11 cellular contexts compared by ENCODE assay signal in genomic region chr11:111634981-111635705, GRCh38. TPM values are rescaled to one million over a fixed set of nuclear protein-coding genes. Genes with fewer than 3 reads are reported as not detected.
DNase-seq lines count a peak whose midpoint lies in the region; ATAC-seq and TF ChIP-seq lines count a peak whose summit lies in the region.
"Had no signal": no experiment of that assay in that cellular context is flagged by ENCODE, and none has a peak within 500 bp of the region (broad histone marks: within the 10 kb centered on the region; RNA-seq: fewer than 3 reads in every experiment).

No MANE protein-coding gene starts in this region.

- in situ Hi-C loops in astrocyte of the spinal cord (cut with HindIII; ENCODE audit: low sequenced_read_pairs): no loop called here

- no peaks in the 10 kb centered on the region for H3K36me3 ChIP-seq in sigmoid colon

- peak overlapping the region; percentile 43 to 73 (median 57) for H3K27ac ChIP-seq in sigmoid colon

- TF ChIP-seq CTCF in astrocyte of the spinal cord (IDR thresholded peaks at IDR 0.05; ENCODE audit: low read depth, low read length) (no peak), foreskin fibroblast (IDR thresholded peaks at IDR 0.05; ENCODE audit: low read depth, low read length) (no peak), sigmoid colon (IDR thresholded peaks at IDR 0.05) (no peak)

- TF ChIP-seq POLR2A in sigmoid colon (IDR thresholded peaks at IDR 0.05): no peak

- intact Hi-C loops in sigmoid colon (cut with DNase I): no loop called here

- TF ChIP-seq EP300 in sigmoid colon (IDR thresholded peaks at IDR 0.05): no peak

- no peak for ATAC-seq in GM21825 (IDR thresholded peaks at IDR 0.05; ENCODE audit: unreplicated experiment)

- WGBS in sigmoid colon, 2 donors: 47 to 55% methylated on average over 5 of the region's 5 CpGs

- no peak overlapping the region for H3K4me3 ChIP-seq in astrocyte of the spinal cord (ENCODE audit: low read depth, low read length)
- H3K4me3 ChIP-seq in foreskin fibroblast (ENCODE audit: low read depth in 1 of 2, low read length in 2 of 2): no peak overlapping the region
- H3K4me3 ChIP-seq in sigmoid colon: no peak overlapping the region

- no peaks in the 10 kb centered on the region for H3K27me3 ChIP-seq in sigmoid colon

- DNase-seq in HCEC 1CT (peak; percentile 45), astrocyte of the spinal cord (ENCODE audit: low read depth, low spot score) (peak; percentile 83), foreskin fibroblast (peak; percentile 42 to 60), sigmoid colon (no peak), retina (no peak), DMS153 treated with DMSO at 0.1 percent for 48 hours (lab: John Stamatoyannopoulos, UW; ENCODE audit: unreplicated experiment) (no peak)
- DNase-seq in activated CD4-positive, alpha-beta T cell treated with anti-CD3 and anti-CD28 coated beads, Interleukin-2, amount 50 U/mL, for 48 hours: no peak
- DNase-seq: activated T-cell treated with anti-CD3 and anti-CD28 coated beads, Interleukin-2, amount 50 U/mL, for 1 hour; NCI-H510A; T-helper 9 cell had no signal

- peaks cover 0 to 37% (median 23%) of the 10 kb centered on the region in 4 donors for H3K4me1 ChIP-seq in sigmoid colon

- no peaks in the 10 kb centered on the region for H3K9me3 ChIP-seq in sigmoid colon

RNA-seq across cellular contexts. Expression of gene SIK2, which starts 32.9 kb away (rescaled TPM):
- 10 to 100 TPM; 10.7 to 14.1 (median 11.8) TPM for total RNA-seq in sigmoid colon
- 1 to 10 TPM; 4.8 to 7.6 (median 5.1) TPM for polyA plus RNA-seq in sigmoid colon

Comparison
In these comparisons a context has a peak if more than half of its experiments do, and no peak if none do; other contexts are left out.
1. DNase-seq: peak in HCEC 1CT (single experiment), astrocyte of the spinal cord (single experiment) and foreskin fibroblast (2 of 2); none in sigmoid colon (single experiment), retina (single experiment), activated CD4-positive, alpha-beta T cell treated with anti-CD3 and anti-CD28 coated beads, Interleukin-2, amount 50 U/mL, for 48 hours (0 of 2) and DMS153 treated with DMSO at 0.1 percent for 48 hours (single experiment).